11 cellular contexts compared by ENCODE assay signal in genomic region chr1:212595229-212595628, GRCh38. TPM values are rescaled to one million over a fixed set of nuclear protein-coding genes. Genes with fewer than 3 reads are reported as not detected.
A peak's percentile ranks its signal among the peaks of the same experiment; 100 is the strongest.
DNase-seq lines count a peak whose midpoint lies in the region; ATAC-seq, FAIRE-seq and TF ChIP-seq lines count a peak whose summit lies in the region.
"Had no signal": no experiment of that assay in that cellular context is flagged by ENCODE, and none has a peak within 500 bp of the region (broad histone marks: within the 10 kb centered on the region; RNA-seq: fewer than 3 reads in every experiment).

No MANE protein-coding gene starts in this region.

- DNase-seq in GM12892 (ENCODE audit: insufficient read length) (no peak), NCI-H2227 (lab: John Stamatoyannopoulos, UW; ENCODE audit: unreplicated experiment) (peak; percentile 64), GM12878 (ENCODE audit: low read depth, low spot score) (no peak), natural killer cell (no peak), MG63 (no peak), SK-N-DZ (ENCODE audit: low spot score) (no peak)
- DNase-seq: GOT3, psoas muscle had no signal

- H3K36me3 ChIP-seq in GM12878 (ENCODE audit: control insufficient read depth in 2 of 2, insufficient read depth in 2 of 2, low read length in 1 of 2) = no peaks in the 10 kb centered on the region
- H3K36me3 ChIP-seq in MG63 = no peaks in the 10 kb centered on the region

- H3K9me3 ChIP-seq in GM12878 (replicated peaks; ENCODE audit: control insufficient read depth, insufficient read depth, low read length) = no peaks in the 10 kb centered on the region
- no peaks in the 10 kb centered on the region for H3K9me3 ChIP-seq in MG63
- H3K9me3 ChIP-seq: psoas muscle had no signal

- WGBS in GM12878 (ENCODE audit: insufficient coverage, insufficient replicate concordance, low lambda C conversion rate, missing lambda C conversion rate) = 97% methylated on average over 8 of the region's 8 CpGs

- H4K20me1 ChIP-seq in GM12878 (ENCODE audit: control insufficient read depth, insufficient read depth) = no peaks in the 10 kb centered on the region

- SMC1A ChIA-PET in GM12878 (lab: Charles Lee; ENCODE audit: uncharacterized antibody, unreplicated experiment) = interaction anchor here (0.6 to 2.3 kb wide), 7 partner anchors 9 to 118 kb away, joined by 3 to 12 read pairs (median 4); partner anchors contain the start of gene ATF3

- H3K9ac ChIP-seq in GM12878 (ENCODE audit: control insufficient read depth, insufficient read depth, low read length) = no peak overlapping the region

- peaks cover 17% of the 10 kb centered on the region for H3K4me1 ChIP-seq in GM12878 (ENCODE audit: control insufficient read depth, insufficient read depth, low read length)
- H3K4me1 ChIP-seq: psoas muscle had no signal

- no peak for TF ChIP-seq RAD21 in GM12878 (IDR thresholded peaks at IDR 0.05; ENCODE audit: insufficient read depth, low read depth, low read length)

- no peaks in the 10 kb centered on the region for H3K9me3 Mint-ChIP-seq in natural killer cell
- H3K9me3 Mint-ChIP-seq: brain had no signal

- H2AFZ ChIP-seq in GM12878 (ENCODE audit: control insufficient read depth, low read depth, low read length) = peak overlapping the region; percentile 92

- no peak for TF ChIP-seq EP300 in GM12878 (IDR thresholded peaks at IDR 0.05; ENCODE audit: borderline replicate concordance in 1 of 2, control insufficient read depth in 1 of 2, low read depth in 2 of 2, low read length in 2 of 2)

- H3K79me2 ChIP-seq in GM12878 (ENCODE audit: control insufficient read depth, insufficient read depth, low read length) = no peaks in the 10 kb centered on the region

- no TSS peak for BruUV-seq in GM12878 (replicated peaks; lab: Mats Ljungman, UMichigan)

- H3K36me3 Mint-ChIP-seq in natural killer cell = no peaks in the 10 kb centered on the region
- H3K36me3 Mint-ChIP-seq: brain had no signal

- in situ Hi-C loops in GM12878 (cut with MboI) = no loop called here

- RAD21 ChIA-PET in GM12878 (lab: Charles Lee; ENCODE audit: unreplicated experiment) = interaction anchor here (0.7 to 2.1 kb wide), 3 partner anchors 11 to 118 kb away, joined by 4 to 9 read pairs (median 7); no protein-coding TSS in a partner anchor

- POLR2A ChIA-PET in GM12878 (lab: Charles Lee) = interaction anchor here (0.6 to 1.0 kb wide), 2 partner anchors 28 to 917 kb away, joined by 3 read pairs; no protein-coding TSS in a partner anchor

- ATAC-seq in GM12878 (no peak), natural killer cell (no peak), GM18907 (IDR thresholded peaks at IDR 0.05; ENCODE audit: unreplicated experiment) (no peak)
- ATAC-seq: psoas muscle had no signal

- H3K27me3 ChIP-seq in GM12878 (replicated peaks in 1 of 2; ENCODE audit: control insufficient read depth in 2 of 2, insufficient read depth in 2 of 2, low read length in 1 of 2) (no peaks in the 10 kb centered on the region), MG63 (peaks cover 6% of the 10 kb centered on the region; the same call in 1 of the 2 replicates)

- TF ChIP-seq POLR2A in GM12892 (IDR thresholded peaks at IDR 0.05; ENCODE audit: low read depth, low read length) (no peak), GM12878 (IDR thresholded peaks at IDR 0.05; ENCODE audit: low read depth, low read length) (no peak)

- FAIRE-seq in GM12892 (lab: Jason Lieb, UNC) (peak; percentile 40), GM12878 (lab: Jason Lieb, UNC) (no peak)
- FAIRE-seq: D721Med had no signal

- TF ChIP-seq CTCF in GM12878 (IDR thresholded peaks at IDR 0.05 in 2 of 3, conservative IDR thresholded peaks at IDR 0.05 in 1 of 3; ENCODE audit: control insufficient read depth in 2 of 3, extremely low read depth in 1 of 3, insufficient read depth in 1 of 3, low read depth in 3 of 3, low read length in 3 of 3) (no peak), natural killer cell (IDR thresholded peaks at IDR 0.05) (no peak)

- no peak overlapping the region for H3K4me3 Mint-ChIP-seq in natural killer cell
- H3K4me3 Mint-ChIP-seq: brain had no signal

- no peak overlapping the region for H3K4me3 ChIP-seq in GM12878
- no peak overlapping the region for H3K4me3 ChIP-seq in MG63
- H3K4me3 ChIP-seq: psoas muscle had no signal

- no peak overlapping the region for H3K4me2 ChIP-seq in GM12878 (ENCODE audit: control insufficient read depth, insufficient read depth)

- intact Hi-C loops in GM12878 (cut with micrococcal nuclease; ENCODE audit: unreplicated experiment) = no loop called here
- intact Hi-C loops in natural killer cell (cut with micrococcal nuclease) = no loop called here

- H3K27ac Mint-ChIP-seq in natural killer cell = peak overlapping the region; percentile 87 to 91

- peaks cover 16 to 17% of the 10 kb centered on the region in 2 donors for H3K4me1 Mint-ChIP-seq in natural killer cell

- peak overlapping the region; percentile 95 for H3K27ac ChIP-seq in GM12878 (ENCODE audit: control insufficient read depth, insufficient read depth)
- H3K27ac ChIP-seq: psoas muscle had no signal

- CTCF ChIA-PET in GM12878 (lab: Yijun Ruan, JAX) = interaction anchor here (0.8 to 1.5 kb wide), 7 partner anchors 9 to 118 kb away, joined by 3 to 13 read pairs (median 4); partner anchors contain the start of gene ATF3

- peaks cover 19 to 33% of the 10 kb centered on the region in 2 donors for H3K27me3 Mint-ChIP-seq in natural killer cell (ENCODE audit: low read depth in 2 of 2)

TF ChIP-seq in GM12878, 131 proteins besides CTCF, POLR2A, EP300 and RAD21 (continues in another document):
- no peak for TF ChIP-seq MLLT1 (IDR thresholded peaks at IDR 0.05)
- TF ChIP-seq EED (IDR thresholded peaks at IDR 0.05; ENCODE audit: low read depth) = no peak
- TF ChIP-seq CEBPZ (IDR thresholded peaks at IDR 0.05; ENCODE audit: low read depth, low read length) = no peak
- TF ChIP-seq RB1 (IDR thresholded peaks at IDR 0.05; ENCODE audit: borderline replicate concordance) = no peak
- no peak for TF ChIP-seq RFX5 (IDR thresholded peaks at IDR 0.05; ENCODE audit: low read depth, low read length)
- TF ChIP-seq YY1 (IDR thresholded peaks at IDR 0.05; ENCODE audit: low read depth, low read length) = no peak
- TF ChIP-seq MEF2B (IDR thresholded peaks at IDR 0.05; ENCODE audit: partially characterized antibody, poor library complexity, severe bottlenecking) = no peak

RNA-seq across cellular contexts. Expression of gene ATF3, which starts 13.3 kb away (rescaled TPM):
- 17.0 TPM for polyA plus RNA-seq in GM12892 (2012; ENCODE audit: missing spikeins)
- total RNA-seq in GM12878 (2013; cell fraction: nucleolus; rRNA removed) = 11.6 and 13.9 TPM in 2 replicates
- 7.3 and 8.1 TPM in 2 replicates for total RNA-seq in GM12878 (2014; rRNA removed)
- 9.4 and 11.5 TPM in 2 replicates for total RNA-seq in GM12878 (2014; rRNA removed; fragmentation: Illumina TruSeq; extraction: Trizol)
- 9.5 and 11.2 TPM in 2 replicates for total RNA-seq in GM12878 (2021)
- 24.4 TPM for polyA plus RNA-seq in GM12878 (2011; ENCODE audit: low read depth)
- 13.9 and 15.9 TPM in 2 replicates for polyA plus RNA-seq in GM12878 (2011; rRNA removed)
- 8.8 and 10.4 TPM in 2 replicates for polyA plus RNA-seq in GM12878 (2011; cell fraction: cytosol; rRNA removed)
- 15.9 and 21.2 TPM in 2 replicates for polyA plus RNA-seq in GM12878 (2011; cell fraction: nucleus; rRNA removed)
- polyA plus RNA-seq in GM12878 (2012) = 24.2 and 26.5 TPM in 2 replicates
- 9.5 and 11.5 TPM in 2 replicates for polyA plus RNA-seq in GM12878 (2014; fragmentation: Illumina TruSeq; extraction: Trizol)
- 1 to 10 TPM; 3.0 to 3.4 TPM for polyA plus RNA-seq in GM12878 (2014; fragmentation: Nextera tagmentation; extraction: Ambion mirVana)
- 8.5 and 11.4 TPM in 2 replicates for polyA plus RNA-seq in GM12878 (2014; rRNA removed)
- polyA plus RNA-seq in GM12878 (2016; fragmentation: Nextera tagmentation; extraction: Ambion mirVana) = 1 to 10 TPM; 5.6 to 6.7 TPM
- 12.6 and 17.7 TPM in 2 replicates for polyA minus RNA-seq in GM12878 (2011; rRNA and poly(A)+ RNA removed)
- polyA minus RNA-seq in GM12878 (2011; cell fraction: cytosol; rRNA and poly(A)+ RNA removed) = 4.6 and 6.1 TPM in 2 replicates
- 19.9 and 25.7 TPM in 2 replicates for polyA minus RNA-seq in GM12878 (2011; cell fraction: nucleus; rRNA and poly(A)+ RNA removed)
- total RNA-seq in natural killer cell = 100 to 1,000 TPM in 1 of 3 donors, 10 to 100 TPM in 2; 62.2 to 135 (median 78.5) TPM
- 0.99 and 7.4 TPM in 2 replicates for total RNA-seq in MG63 (2014; rRNA removed; shearing (Covaris generic); ENCODE audit: low replicate concordance)
- 4.0 and 5.2 TPM in 2 replicates for polyA plus RNA-seq in SK-N-DZ (2014; cell fraction: cytosol; rRNA removed)
- polyA plus RNA-seq in SK-N-DZ (2014; cell fraction: nucleus; rRNA removed) = 1.6 and 3.4 TPM in 2 replicates
